9 cellular contexts compared by ENCODE assay signal in genomic region chr1:2909797-2910196, GRCh38.
"Had no signal": no experiment of that assay in that cellular context is flagged by ENCODE, and none has a peak within 500 bp of the region (broad histone marks: within the 10 kb centered on the region; RNA-seq: fewer than 3 reads in every experiment).

No MANE protein-coding gene starts in this region.

- ATAC-seq: GM23338, HCT116 had no signal

- H3K4me3 ChIP-seq: GM23248, GM23338, HAP-1 had no signal

- H3K9ac ChIP-seq: GM23248 had no signal

- H3K4me3 Mint-ChIP-seq: GM23338, H9, HFFc6 had no signal

- DNase-seq: GM23248, GOT3, H7, H9, HCEC 1CT, HFFc6 had no signal

- H3K27ac Mint-ChIP-seq: GM23338, HFFc6 had no signal

- H3K4me1 ChIP-seq: HAP-1 had no signal

- H2AFZ ChIP-seq: GM23248, GM23338 had no signal

- H3K4me2 ChIP-seq: GM23338 had no signal

- H3K36me3 ChIP-seq: HAP-1 had no signal

- H3K4me1 Mint-ChIP-seq: GM23338, H9 had no signal

- H3K27ac ChIP-seq: GM23248 had no signal

- H3K9me3 ChIP-seq: HAP-1 had no signal
